15 cellular contexts compared by ENCODE assay signal in the genomic region with DNA sequence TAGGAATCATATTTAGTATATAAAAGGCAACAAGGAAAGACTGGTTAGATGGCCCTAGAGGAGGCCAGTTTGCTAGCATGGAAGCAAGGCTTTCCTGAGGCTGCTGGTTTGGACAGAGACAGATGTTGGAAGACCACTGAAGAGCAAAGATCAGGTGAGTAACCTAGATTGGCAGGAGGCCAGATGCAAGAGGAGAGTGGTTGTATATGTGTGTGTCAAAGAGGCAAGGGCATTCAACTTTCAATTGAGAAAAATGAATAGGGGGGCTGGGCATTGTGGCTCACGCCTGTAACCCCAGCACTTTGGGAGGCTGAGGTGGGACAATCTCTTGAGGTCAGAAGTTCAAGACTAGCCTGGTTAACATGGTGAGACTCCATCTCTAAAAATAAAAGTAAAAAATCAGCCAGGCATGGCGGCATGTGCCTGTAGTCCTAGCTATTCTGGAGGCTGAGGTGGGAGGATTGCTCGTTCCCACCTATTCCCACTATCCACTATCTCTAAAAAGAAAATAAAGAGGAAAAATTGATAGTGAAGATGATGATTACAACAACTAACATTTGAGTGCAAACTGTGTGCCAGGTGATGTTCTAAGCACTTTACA.
DNase-seq lines count a peak whose midpoint lies in the region; ATAC-seq and TF ChIP-seq lines count a peak whose summit lies in the region.
"Had no signal": no experiment of that assay in that cellular context is flagged by ENCODE, and none has a peak within 500 bp of the region (broad histone marks: within the 10 kb centered on the region; RNA-seq: fewer than 3 reads in every experiment).

No MANE protein-coding gene starts in this region.

- DNase-seq in DMS 273 (lab: John Stamatoyannopoulos, UW; ENCODE audit: unreplicated experiment) = peak; percentile 8
- no peak for DNase-seq in DMS 273 treated with DMSO at 0.1 percent for 48 hours (lab: John Stamatoyannopoulos, UW)
- peak; percentile 83 for DNase-seq in RPMI7951 (ENCODE audit: low read depth)
- peak; percentile 53 for DNase-seq in epithelial cell of esophagus (ENCODE audit: low read depth)
- no peak for DNase-seq in hepatic stellate cell (ENCODE audit: low spot score)
- DNase-seq: activated naive CD4-positive, alpha-beta T cell; cortex of kidney; foreskin melanocyte; naive thymus-derived CD8-positive, alpha-beta T cell; NCI-H524 treated with DMSO at 0.1 percent for 48 hours; trophoblast cell had no signal

- TF ChIP-seq CTCF in epithelial cell of esophagus (IDR thresholded peaks at IDR 0.05; ENCODE audit: insufficient read depth, low read depth, low read length, missing control alignments) = no peak

- peak; percentile 12 for ATAC-seq in GM19463 (IDR thresholded peaks at IDR 0.05; ENCODE audit: unreplicated experiment)
- ATAC-seq in GM18511 (IDR thresholded peaks at IDR 0.05; ENCODE audit: unreplicated experiment) = no peak
- no peak for ATAC-seq in activated CD4-positive, CD25-positive, alpha-beta regulatory T cell treated with anti-CD3 and anti-CD28 coated beads, Interleukin-2, amount 50 U/mL, for 24 hours
- ATAC-seq: naive thymus-derived CD8-positive, alpha-beta T cell; WTC11 had no signal

- H3K4me3 ChIP-seq in epithelial cell of esophagus (ENCODE audit: low read length) = no peak overlapping the region

Comparison
In these comparisons a context has a peak if more than half of its experiments do, and no peak if none do; other contexts are left out.
1. DNase-seq: peak in DMS 273 (single experiment), RPMI7951 (single experiment) and epithelial cell of esophagus (single experiment); none in DMS 273 treated with DMSO at 0.1 percent for 48 hours (single experiment) and hepatic stellate cell (single experiment).